11 cellular contexts compared by ENCODE assay signal in the genomic region with DNA sequence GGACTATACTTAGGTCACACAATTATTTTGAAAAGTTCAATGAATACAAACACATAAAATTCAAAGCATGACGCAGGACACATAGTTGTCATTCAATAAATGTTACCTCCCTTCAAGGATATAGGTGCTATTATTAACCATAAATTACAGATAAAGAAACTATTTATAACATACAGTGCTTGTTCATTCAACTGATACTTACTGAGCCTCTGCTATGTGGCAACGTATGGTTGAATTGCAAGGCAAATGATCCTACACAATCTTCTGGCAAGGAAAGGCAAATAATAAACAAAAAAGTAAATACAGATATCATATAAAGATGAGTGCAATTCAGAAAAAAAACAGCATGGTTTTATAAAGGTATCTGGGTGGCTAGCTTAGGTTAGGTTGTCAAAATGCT.
"Had no signal": no experiment of that assay in that cellular context is flagged by ENCODE, and none has a peak within 500 bp of the region (broad histone marks: within the 10 kb centered on the region; RNA-seq: fewer than 3 reads in every experiment).

No MANE protein-coding gene starts in this region.

- H3K4me1 ChIP-seq: HAP-1 had no signal

- H3K4me3 ChIP-seq: GM23248, GM23338, HAP-1 had no signal

- H3K4me1 Mint-ChIP-seq: H9 had no signal

- H3K9me3 ChIP-seq: HAP-1 had no signal

- H3K9me3 Mint-ChIP-seq: H9, HFFc6 had no signal

- FAIRE-seq: H1, H54 had no signal

- H3K4me3 Mint-ChIP-seq: GM23338, H9, HFFc6 had no signal

- DNase-seq: GM23248, GOT3, H7, H9, HCEC 1CT, HFFc6 had no signal

- ATAC-seq: GM23338, HCT116 had no signal

- H3K27ac Mint-ChIP-seq: GM23338, H9, HFFc6 had no signal

- H3K4me2 ChIP-seq: GM23338 had no signal

- H3K36me3 ChIP-seq: HAP-1 had no signal

- H3K9ac ChIP-seq: GM23248 had no signal

- H2AFZ ChIP-seq: GM23248, GM23338 had no signal

- H3K27ac ChIP-seq: GM23248 had no signal
